ENCODE assay signal across 11 cellular contexts in the genomic region with DNA sequence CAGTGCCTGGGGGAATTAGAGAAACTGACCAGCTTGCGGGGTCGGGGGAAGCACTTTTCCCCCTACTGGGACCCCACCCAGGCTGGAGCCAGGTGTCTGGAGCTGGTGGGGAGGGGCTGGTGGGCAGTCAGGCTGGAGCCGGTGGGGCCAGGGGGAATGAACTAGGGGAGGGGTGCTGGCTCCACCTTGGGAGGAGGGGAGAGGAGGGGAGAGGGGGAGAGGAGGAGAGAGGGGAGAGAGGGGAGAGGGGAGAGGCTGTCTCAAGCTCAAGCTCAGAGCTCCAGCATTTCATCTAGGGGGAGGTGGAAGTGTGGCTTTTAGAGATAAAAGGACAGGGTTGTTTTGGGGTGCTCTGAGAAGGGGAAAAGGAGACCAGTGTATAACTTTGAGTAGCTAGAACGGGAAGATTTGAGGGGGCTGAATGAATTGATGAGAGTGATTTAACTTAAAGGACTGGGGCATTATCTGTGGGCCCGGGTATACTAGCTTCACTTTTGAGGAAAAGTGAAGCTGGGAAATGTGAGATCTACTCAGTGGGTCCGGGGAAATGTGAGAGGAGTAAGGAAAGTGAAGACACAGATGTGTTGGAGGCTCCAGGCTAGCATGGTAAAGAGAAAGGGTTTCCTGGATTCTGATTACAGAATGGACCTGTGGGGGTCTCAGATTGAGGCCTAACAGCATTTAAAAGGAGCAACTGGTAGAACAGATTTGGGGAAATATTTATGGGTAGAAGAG. TPM values are rescaled to one million over a fixed set of nuclear protein-coding genes. Genes with fewer than 3 reads are reported as not detected.
DNase-seq lines count a peak whose midpoint lies in the region; ATAC-seq and TF ChIP-seq lines count a peak whose summit lies in the region.
"Had no signal": no experiment of that assay in that cellular context is flagged by ENCODE, and none has a peak within 500 bp of the region (broad histone marks: within the 10 kb centered on the region; RNA-seq: fewer than 3 reads in every experiment).

No MANE protein-coding gene starts in this region.

- H3K4me1 ChIP-seq in HUES48 (ENCODE audit: control insufficient read depth, insufficient read depth, low read length) (peaks cover 45% of the 10 kb centered on the region), adipocyte (ENCODE audit: control insufficient read depth, insufficient read depth, low read length) (peaks cover 50% of the 10 kb centered on the region), iPS-20b (ENCODE audit: insufficient read depth, low read length) (peaks cover 30% of the 10 kb centered on the region), gastrocnemius medialis (peaks cover 41 to 66% of the 10 kb centered on the region in 2 donors)

- H3K9ac ChIP-seq in HUES48 (ENCODE audit: low read depth, low read length) = peak overlapping the region; percentile 17; the same call in 1 of the 2 replicates
- no peak overlapping the region for H3K9ac ChIP-seq in adipocyte (ENCODE audit: low read length)
- H3K9ac ChIP-seq in iPS-20b (ENCODE audit: low read depth, low read length) = peak overlapping the region; percentile 58; the same call in 1 of the 2 replicates

- peak overlapping the region; percentile 69 for H3K4me3 ChIP-seq in HUES48 (ENCODE audit: low read depth, low read length)
- peak overlapping the region; percentile 81 for H3K4me3 ChIP-seq in adipocyte (ENCODE audit: low read length)
- peak overlapping the region; percentile 63; the same call in 1 of the 2 replicates for H3K4me3 ChIP-seq in iPS-20b (ENCODE audit: low read length)
- peak overlapping the region; percentile 64 to 88 (median 74) for H3K4me3 ChIP-seq in gastrocnemius medialis

- no peak for TF ChIP-seq POLR2A in gastrocnemius medialis (IDR thresholded peaks at IDR 0.05)

- H3K36me3 ChIP-seq in HUES48 (ENCODE audit: control insufficient read depth, insufficient read depth, low read length) = peaks cover 14% of the 10 kb centered on the region; the same call in 1 of the 2 replicates
- H3K36me3 ChIP-seq in adipocyte (ENCODE audit: control insufficient read depth, insufficient read depth, low read length, severe bottlenecking) = peaks cover 13% of the 10 kb centered on the region
- peaks cover 6% of the 10 kb centered on the region for H3K36me3 ChIP-seq in iPS-20b (ENCODE audit: insufficient read depth, low read depth, low read length)
- H3K36me3 ChIP-seq in gastrocnemius medialis = peaks cover 0 to 12% of the 10 kb centered on the region in 2 donors

- DNase-seq in adipocyte (ENCODE audit: low read depth) = no peak
- DNase-seq in gastrocnemius medialis = no peak
- DNase-seq in DMS53 treated with DMSO at 0.1 percent for 48 hours (lab: John Stamatoyannopoulos, UW; ENCODE audit: unreplicated experiment) = no peak
- DNase-seq in DMS79 (lab: John Stamatoyannopoulos, UW) = no peak
- DNase-seq: activated naive CD8-positive, alpha-beta T cell treated with anti-CD3 and anti-CD28 coated beads for 36 hours; NCI-H2081 treated with DMSO at 0.1 percent for 48 hours; stimulated activated CD4-positive, alpha-beta T cell treated with anti-CD3 and anti-CD28 coated beads, Interleukin-2, amount 100 ng/mL, for 48 hours had no signal

- H3K27me3 ChIP-seq in HUES48 (ENCODE audit: control insufficient read depth, insufficient read depth, low read length) (peaks cover 40% of the 10 kb centered on the region), adipocyte (replicated peaks; ENCODE audit: control insufficient read depth, insufficient read depth, low read length) (peaks cover 24% of the 10 kb centered on the region), iPS-20b (ENCODE audit: insufficient read depth, low read length) (peaks cover 63% of the 10 kb centered on the region), gastrocnemius medialis (peaks cover 14 to 43% (median 34%) of the 10 kb centered on the region in 3 donors)

- no peak for TF ChIP-seq CTCF in gastrocnemius medialis (IDR thresholded peaks at IDR 0.05 in 4 of 5, conservative IDR thresholded peaks at IDR 0.05 in 1 of 5)

- intact Hi-C loops in gastrocnemius medialis (cut with DNase I; ENCODE audit: low total_unique reads) = loop anchor here (10.0 kb wide), 1 partner anchor 726 kb away; the partner anchor contains the start of gene IL6R

- in situ Hi-C loops in gastrocnemius medialis (cut with MboI; ENCODE audit: low sequenced_read_pairs in 4 of 4) = no loop called here

- H3K9me3 ChIP-seq in HUES48 (ENCODE audit: control insufficient read depth, insufficient read depth, low read length) (no peaks in the 10 kb centered on the region), adipocyte (ENCODE audit: control insufficient read depth, low read length) (no peaks in the 10 kb centered on the region), iPS-20b (ENCODE audit: insufficient read depth, low read depth, low read length) (no peaks in the 10 kb centered on the region), gastrocnemius medialis (no peaks in the 10 kb centered on the region)

- H3K27ac ChIP-seq in HUES48 (ENCODE audit: low read depth, low read length) (peak overlapping the region; percentile 79), iPS-20b (ENCODE audit: low read length) (no peak overlapping the region), gastrocnemius medialis (peak overlapping the region; percentile 80 to 100 (median 88))

- ATAC-seq in gastrocnemius medialis = no peak
- no peak for ATAC-seq in GM21390 (IDR thresholded peaks at IDR 0.05; ENCODE audit: unreplicated experiment)
- ATAC-seq in HG03039 (IDR thresholded peaks at IDR 0.05; ENCODE audit: unreplicated experiment) = no peak

RNA-seq across cellular contexts. Expression of gene EFNA1, which starts 2.8 kb away (rescaled TPM):
- 10 to 100 TPM; 12.6 to 35.1 (median 14.4) TPM for total RNA-seq in gastrocnemius medialis

RNA-seq across cellular contexts. Expression of gene SLC50A1, which starts 5.2 kb away (rescaled TPM):
- 10 to 100 TPM in 1 of 4 donors, 1 to 10 TPM in 3; 3.5 to 11.4 (median 8.2) TPM for total RNA-seq in gastrocnemius medialis

RNA-seq across cellular contexts. Expression of gene DPM3, which starts 9.9 kb away (rescaled TPM):
- 10 to 100 TPM in 3 of 4 donors, 1 to 10 TPM in 1; 7.3 to 69.5 (median 57.9) TPM for total RNA-seq in gastrocnemius medialis

RNA-seq across cellular contexts. Expression of gene KRTCAP2, which starts 42.7 kb away (rescaled TPM):
- total RNA-seq in gastrocnemius medialis = 100 to 1,000 TPM in 1 of 4 donors, 10 to 100 TPM in 3; 59.6 to 102 (median 91.6) TPM

RNA-seq across cellular contexts. Expression of gene TRIM46, which starts 43.2 kb away (rescaled TPM):
- not detected for total RNA-seq in gastrocnemius medialis
